In the genomic region with DNA sequence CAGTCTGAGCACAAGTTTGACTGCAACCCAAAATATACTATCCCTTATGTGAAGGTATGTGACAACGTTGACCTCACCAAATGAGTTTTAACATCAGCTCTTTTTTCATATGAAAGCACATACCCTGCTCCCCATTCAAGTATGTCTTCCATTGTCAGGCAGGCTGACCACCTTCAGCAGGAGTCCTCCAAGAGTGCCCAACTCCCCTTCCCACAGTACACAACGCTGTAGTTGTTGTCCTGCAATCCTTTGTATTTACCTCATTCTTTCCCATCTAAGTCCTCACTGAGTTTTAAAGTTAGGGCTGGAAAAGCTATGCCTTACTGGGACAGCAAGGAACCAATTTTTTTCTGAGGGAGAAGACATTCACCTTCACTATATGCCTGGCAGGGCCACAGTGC, we compare ENCODE assay signal across 18 cellular contexts. TPM values are rescaled to one million over a fixed set of nuclear protein-coding genes. Genes with fewer than 3 reads are reported as not detected.
DNase-seq lines count a peak whose midpoint lies in the region; ATAC-seq and TF ChIP-seq lines count a peak whose summit lies in the region.
"Had no signal": no experiment of that assay in that cellular context is flagged by ENCODE, and none has a peak within 500 bp of the region (broad histone marks: within the 10 kb centered on the region; RNA-seq: fewer than 3 reads in every experiment).

No MANE protein-coding gene starts in this region.

- CTCF ChIA-PET in Caco-2 (lab: Charles Lee) (no interaction called here), MCF 10A (lab: Yijun Ruan, JAX) (no interaction called here)
- CTCF ChIA-PET in activated CD8-positive, alpha-beta T cell treated with anti-CD3 and anti-CD28 coated beads for 36 hours (lab: Charles Lee): interaction anchor here (1.0 kb wide), 1 partner anchor 156 kb away, joined by 3 read pairs; no protein-coding TSS in a partner anchor

- H3K27ac Mint-ChIP-seq in Caco-2 (ENCODE audit: unreplicated experiment) (peak overlapping the region; percentile 50), GM23338 (peak overlapping the region; percentile 72; the same call in 1 of the 2 replicates), MCF 10A (ENCODE audit: low read depth, unreplicated experiment) (no peak overlapping the region)
- H3K27ac Mint-ChIP-seq in activated CD8-positive, alpha-beta T cell treated with anti-CD3 and anti-CD28 coated beads for 36 hours: peak overlapping the region; percentile 64

- H3K27me3 ChIP-seq in Caco-2 (replicated peaks; ENCODE audit: control insufficient read depth, insufficient read depth, low read length): no peaks in the 10 kb centered on the region
- no peaks in the 10 kb centered on the region for H3K27me3 ChIP-seq in GM23338 (ENCODE audit: insufficient read depth)
- H3K27me3 ChIP-seq in liver (ENCODE audit: control insufficient read depth in 4 of 4, insufficient read depth in 4 of 4, low read length in 3 of 4): no peaks in the 10 kb centered on the region

- H3K4me1 Mint-ChIP-seq in Caco-2 (ENCODE audit: low read depth, unreplicated experiment) (peaks cover 14% of the 10 kb centered on the region), GM23338 (peaks cover 14% of the 10 kb centered on the region; the same call in 2 of the 3 replicates), MCF 10A (ENCODE audit: insufficient read depth, unreplicated experiment) (peaks cover 12% of the 10 kb centered on the region)
- H3K4me1 Mint-ChIP-seq in activated CD8-positive, alpha-beta T cell treated with anti-CD3 and anti-CD28 coated beads for 36 hours (ENCODE audit: low read depth): peaks cover 48% of the 10 kb centered on the region

- DNase-seq in Caco-2 (no peak), GM23338 (ENCODE audit: low spot score) (no peak), MCF 10A (ENCODE audit: unreplicated experiment) (no peak), T1000 (lab: John Stamatoyannopoulos, UW) (no peak)
- no peak for DNase-seq in activated CD8-positive, alpha-beta T cell treated with anti-CD3 and anti-CD28 coated beads for 36 hours
- DNase-seq in stimulated activated CD4-positive, alpha-beta T cell treated with anti-CD3 and anti-CD28 coated beads, Interleukin-2, amount 100 ng/mL, for 24 hours: no peak
- DNase-seq: activated CD4-positive, alpha-beta T cell treated with anti-CD3 and anti-CD28 coated beads, Interleukin-2, amount 50 U/mL, for 1 hour; activated T-cell treated with anti-CD3 and anti-CD28 coated beads, Interleukin-2, amount 50 U/mL, for 48 hours; amniotic stem cell; cerebellar nuclear complex; head of caudate nucleus; naive B cell; NCI-H1436; SW 1271 had no signal

- H3K36me3 Mint-ChIP-seq in Caco-2 (ENCODE audit: insufficient read depth, unreplicated experiment) (peaks cover 99% of the 10 kb centered on the region), GM23338 (ENCODE audit: low read depth) (peaks cover 90% of the 10 kb centered on the region), MCF 10A (ENCODE audit: insufficient read depth, unreplicated experiment) (peaks cover 96% of the 10 kb centered on the region)
- H3K36me3 Mint-ChIP-seq in activated CD8-positive, alpha-beta T cell treated with anti-CD3 and anti-CD28 coated beads for 36 hours (ENCODE audit: low read depth): peaks cover 81% of the 10 kb centered on the region

- intact Hi-C loops in Caco-2 (cut with micrococcal nuclease; ENCODE audit: unreplicated experiment): no loop called here
- intact Hi-C loops in activated CD8-positive, alpha-beta T cell treated with anti-CD3 and anti-CD28 coated beads for 36 hours (cut with micrococcal nuclease): no loop called here
- intact Hi-C loops in MCF 10A (cut with micrococcal nuclease): no loop called here

- BruUV-seq in Caco-2 (replicated peaks; lab: Mats Ljungman, UMichigan): no TSS peak
- BruUV-seq in MCF 10A (replicated peaks; lab: Mats Ljungman, UMichigan): no TSS peak

- no peak overlapping the region for H2AFZ ChIP-seq in GM23338

- H4K20me1 ChIP-seq in GM23338 (replicated peaks; ENCODE audit: insufficient read depth): peaks cover 65% of the 10 kb centered on the region

- H3K27ac ChIP-seq in GM23338 (ENCODE audit: low read depth) (peak overlapping the region; percentile 71), liver (ENCODE audit: low read depth in 1 of 2, low read length in 2 of 2) (peak overlapping the region; percentile 71 to 75)
- H3K27ac ChIP-seq: prostate gland, thoracic aorta had no signal

- H3K9me2 ChIP-seq in GM23338 (ENCODE audit: insufficient read depth): no peaks in the 10 kb centered on the region

- H3K79me2 ChIP-seq in GM23338 (replicated peaks; ENCODE audit: insufficient read depth): peaks cover 49% of the 10 kb centered on the region

- no peaks in the 10 kb centered on the region for H3K9me3 Mint-ChIP-seq in Caco-2 (ENCODE audit: unreplicated experiment)
- no peaks in the 10 kb centered on the region for H3K9me3 Mint-ChIP-seq in GM23338
- no peaks in the 10 kb centered on the region for H3K9me3 Mint-ChIP-seq in activated CD8-positive, alpha-beta T cell treated with anti-CD3 and anti-CD28 coated beads for 36 hours
- H3K9me3 Mint-ChIP-seq in MCF 10A (ENCODE audit: unreplicated experiment): no peaks in the 10 kb centered on the region

- 47% methylated on average over 2 of the region's 2 CpGs for WGBS in liver

- H3K4me1 ChIP-seq in Caco-2 (peaks cover 39% of the 10 kb centered on the region), GM23338 (ENCODE audit: insufficient read depth) (no peaks in the 10 kb centered on the region), liver (ENCODE audit: control insufficient read depth in 4 of 4, insufficient read depth in 4 of 4, low read length in 3 of 4) (peaks cover 6 to 64% (median 50%) of the 10 kb centered on the region in 4 donors)

- H3K27me3 Mint-ChIP-seq in Caco-2 (ENCODE audit: insufficient read depth, unreplicated experiment): no peaks in the 10 kb centered on the region
- peaks cover 7% of the 10 kb centered on the region for H3K27me3 Mint-ChIP-seq in GM23338 (ENCODE audit: insufficient read depth, low read depth, poor library complexity)
- H3K27me3 Mint-ChIP-seq in activated CD8-positive, alpha-beta T cell treated with anti-CD3 and anti-CD28 coated beads for 36 hours: no peaks in the 10 kb centered on the region
- no peaks in the 10 kb centered on the region for H3K27me3 Mint-ChIP-seq in MCF 10A (ENCODE audit: insufficient read depth, unreplicated experiment)
- H3K27me3 Mint-ChIP-seq: naive B cell had no signal

- peak overlapping the region in 1 of 2 donors; percentile 11 for H3K9ac ChIP-seq in liver (ENCODE audit: low read depth in 1 of 2, low read length in 2 of 2)

- H3F3A ChIP-seq in GM23338 (replicated peaks; ENCODE audit: low read depth): peaks cover 66% of the 10 kb centered on the region

- peak; percentile 26 for ATAC-seq in GM23338
- ATAC-seq in activated CD8-positive, alpha-beta T cell treated with anti-CD3 and anti-CD28 coated beads for 36 hours: no peak

- H3K4me3 Mint-ChIP-seq in Caco-2 (ENCODE audit: unreplicated experiment): peak overlapping the region; percentile 37
- H3K4me3 Mint-ChIP-seq in GM23338: no peak overlapping the region
- H3K4me3 Mint-ChIP-seq in activated CD8-positive, alpha-beta T cell treated with anti-CD3 and anti-CD28 coated beads for 36 hours: no peak overlapping the region
- H3K4me3 Mint-ChIP-seq in MCF 10A (ENCODE audit: unreplicated experiment): no peak overlapping the region
- H3K4me3 Mint-ChIP-seq: naive B cell had no signal

- H3K9me3 ChIP-seq in Caco-2: no peaks in the 10 kb centered on the region
- H3K9me3 ChIP-seq in liver (ENCODE audit: control insufficient read depth in 4 of 4, low read length in 3 of 4): no peaks in the 10 kb centered on the region
- H3K9me3 ChIP-seq: prostate gland, thoracic aorta had no signal

- TF ChIP-seq CTCF in Caco-2 (IDR thresholded peaks at IDR 0.05; ENCODE audit: insufficient read depth in 1 of 2, low read depth in 1 of 2, low read length in 1 of 2, severe bottlenecking in 1 of 2, unreplicated experiment in 1 of 2) (no peak), GM23338 (conservative IDR thresholded peaks at IDR 0.05; ENCODE audit: low read depth in 2 of 2) (no peak), liver (IDR thresholded peaks at IDR 0.05; ENCODE audit: low read depth, low read length, missing input control) (no peak), MCF 10A (IDR thresholded peaks at IDR 0.05; ENCODE audit: unreplicated experiment) (no peak)
- no peak for TF ChIP-seq CTCF in activated CD8-positive, alpha-beta T cell treated with anti-CD3 and anti-CD28 coated beads for 36 hours (IDR thresholded peaks at IDR 0.05)

- POLR2A ChIA-PET in Caco-2 (lab: Charles Lee) (no interaction called here), MCF 10A (lab: Yijun Ruan, JAX) (interaction anchor here (1.3 kb wide), 1 partner anchor 15 kb away, joined by 3 read pairs; a partner anchor contains a TSS)
- POLR2A ChIA-PET in activated CD8-positive, alpha-beta T cell treated with anti-CD3 and anti-CD28 coated beads for 36 hours (lab: Charles Lee): interaction anchor here (0.5 to 8.2 kb wide), 9 partner anchors 7 to 147 kb away, joined by 3 to 90 read pairs (median 6); a partner anchor contains a TSS

- no peaks in the 10 kb centered on the region; the same call in 1 of the 2 replicates for H3K36me3 ChIP-seq in Caco-2 (ENCODE audit: control insufficient read depth, insufficient read depth, low read length)
- H3K36me3 ChIP-seq in GM23338 (ENCODE audit: insufficient read depth): peaks cover 77% of the 10 kb centered on the region
- peaks cover 17 to 54% (median 49%) of the 10 kb centered on the region in 4 donors for H3K36me3 ChIP-seq in liver (ENCODE audit: control insufficient read depth in 4 of 4, insufficient read depth in 3 of 4, low read depth in 1 of 4, low read length in 3 of 4)

- H3K4me3 ChIP-seq in Caco-2 (ENCODE audit: low read depth, low read length) (no peak overlapping the region), GM23338 (no peak overlapping the region), liver (ENCODE audit: low read depth in 1 of 3, low read length in 3 of 3) (no peak overlapping the region)
- H3K4me3 ChIP-seq: lung, prostate gland, thoracic aorta had no signal

- TF ChIP-seq RAD21 in liver (IDR thresholded peaks at IDR 0.05): no peak

- no peak overlapping the region for H3K4me2 ChIP-seq in GM23338

TF ChIP-seq in GM23338, 12 proteins besides CTCF, POLR2A, EP300 and RAD21 (continues in another document):
- TF ChIP-seq ZNF331 (CRISPR knock-in tag; IDR thresholded peaks at IDR 0.05; ENCODE audit: low read depth): no peak
- no peak for TF ChIP-seq NANOG (IDR thresholded peaks at IDR 0.05; ENCODE audit: borderline replicate concordance)
- TF ChIP-seq STAT1 (IDR thresholded peaks at IDR 0.05; ENCODE audit: unreplicated experiment): no peak

TF ChIP-seq in liver, 16 proteins besides CTCF, POLR2A, EP300 and RAD21 (continues in another document):
- TF ChIP-seq RXRA (IDR thresholded peaks at IDR 0.05): no peak
- TF ChIP-seq, protein P1, sequence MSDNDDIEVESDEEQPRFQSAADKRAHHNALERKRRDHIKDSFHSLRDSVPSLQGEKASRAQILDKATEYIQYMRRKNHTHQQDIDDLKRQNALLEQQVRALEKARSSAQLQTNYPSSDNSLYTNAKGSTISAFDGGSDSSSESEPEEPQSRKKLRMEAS (IDR thresholded peaks at IDR 0.05): no peak

RNA-seq across cellular contexts. Expression of a gene that starts 14.7 kb away (rescaled TPM):
- total RNA-seq in Caco-2 (2022) (274 and 285 TPM in 2 replicates), liver (100 to 1,000 TPM in 1 of 2 donors, 10 to 100 TPM in 1; 81.2 to 173 TPM), MCF 10A (2022) (275 and 314 TPM in 2 replicates)
- 346 and 352 TPM in 2 replicates for total RNA-seq in GM23338 (2014; rRNA removed; shearing (Covaris generic))
- polyA plus RNA-seq in GM23338 (2016; fragmentation: Nextera tagmentation; extraction: Ambion mirVana) (251 and 258 TPM in 2 replicates), liver (10 to 100 TPM; 29.7 to 51.3 TPM)
- 100 to 1,000 TPM; 295 to 297 TPM for total RNA-seq in activated CD8-positive, alpha-beta T cell treated with anti-CD3 and anti-CD28 coated beads for 36 hours
